2 cellular contexts compared by ENCODE assay signal in the genomic region with DNA sequence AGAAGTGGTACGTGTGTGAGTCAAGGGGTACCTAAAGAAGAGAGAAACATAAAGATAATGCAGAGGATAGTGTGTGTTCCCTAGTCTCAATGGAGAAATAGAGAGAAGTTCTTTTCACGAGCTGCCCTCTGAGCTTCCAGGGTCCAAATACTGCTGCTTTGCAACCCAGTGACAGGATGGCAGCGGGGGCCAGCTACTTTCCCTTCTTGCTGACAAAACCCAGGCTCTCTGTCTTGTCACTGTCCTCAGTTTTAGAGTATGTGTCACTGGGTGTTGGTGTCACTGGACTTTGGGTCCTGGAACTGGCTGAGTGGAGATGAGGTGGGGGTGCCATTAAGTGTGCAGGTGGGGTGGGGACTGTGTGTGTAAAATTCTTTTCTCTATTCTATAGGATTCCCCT.
TF ChIP-seq lines count a peak whose summit lies in the region.

No MANE protein-coding gene starts in this region.

TF ChIP-seq in IMR-90, 13 proteins besides CTCF, POLR2A, EP300 and RAD21:
- TF ChIP-seq RFX5 (IDR thresholded peaks at IDR 0.05; ENCODE audit: low read depth, low read length) (no peak), SMC3 (IDR thresholded peaks at IDR 0.05; ENCODE audit: low read depth, low read length) (no peak), NFE2L2 (IDR thresholded peaks at IDR 0.05; ENCODE audit: low read depth, low read length) (no peak), RCOR1 (IDR thresholded peaks at IDR 0.05; ENCODE audit: insufficient replicate concordance, low read length) (no peak), CEBPB (IDR thresholded peaks at IDR 0.05; ENCODE audit: low read depth, low read length) (no peak), USF2 (IDR thresholded peaks at IDR 0.05; ENCODE audit: low read depth, low read length) (no peak)

TF ChIP-seq in H1, 55 proteins besides CTCF, POLR2A, EP300 and RAD21:
- TF ChIP-seq TEAD4 (IDR thresholded peaks at IDR 0.05; ENCODE audit: low read depth, low read length) (no peak), CREB1 (IDR thresholded peaks at IDR 0.05) (no peak), TBP (IDR thresholded peaks at IDR 0.05; ENCODE audit: low read depth, low read length) (no peak), SIN3A (conservative IDR thresholded peaks at IDR 0.05 in 1 of 2, IDR thresholded peaks at IDR 0.05 in 1 of 2; ENCODE audit: low read depth in 1 of 2, low read length in 2 of 2) (no peak), TAF7 (optimal IDR thresholded peaks at IDR 0.05; ENCODE audit: borderline replicate concordance, low read depth, low read length) (no peak), BACH1 (IDR thresholded peaks at IDR 0.05; ENCODE audit: low read length) (no peak), PHF8 (conservative IDR thresholded peaks at IDR 0.05; ENCODE audit: low read depth, low read length) (no peak), RFX5 (IDR thresholded peaks at IDR 0.05; ENCODE audit: borderline replicate concordance, low read depth, low read length) (no peak), SIRT6 (IDR thresholded peaks at IDR 0.05; ENCODE audit: low read length) (no peak), CTBP2 (IDR thresholded peaks at IDR 0.05; ENCODE audit: borderline replicate concordance, insufficient read depth, insufficient read length, low read length) (no peak), JUND (IDR thresholded peaks at IDR 0.05; ENCODE audit: low read length) (no peak), CBX8 (IDR thresholded peaks at IDR 0.05; ENCODE audit: borderline replicate concordance, low read depth, low read length) (no peak), POLR2AphosphoS5 (IDR thresholded peaks at IDR 0.05; ENCODE audit: low read depth, low read length) (no peak), YY1 (IDR thresholded peaks at IDR 0.05; ENCODE audit: low read depth, low read length) (no peak), ZNF274 (IDR thresholded peaks at IDR 0.05; ENCODE audit: borderline replicate concordance, extremely low read depth, low read length) (no peak)
- TF ChIP-seq, protein P1, sequence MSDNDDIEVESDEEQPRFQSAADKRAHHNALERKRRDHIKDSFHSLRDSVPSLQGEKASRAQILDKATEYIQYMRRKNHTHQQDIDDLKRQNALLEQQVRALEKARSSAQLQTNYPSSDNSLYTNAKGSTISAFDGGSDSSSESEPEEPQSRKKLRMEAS (IDR thresholded peaks at IDR 0.05), result no peak
- TF ChIP-seq, protein P2, sequence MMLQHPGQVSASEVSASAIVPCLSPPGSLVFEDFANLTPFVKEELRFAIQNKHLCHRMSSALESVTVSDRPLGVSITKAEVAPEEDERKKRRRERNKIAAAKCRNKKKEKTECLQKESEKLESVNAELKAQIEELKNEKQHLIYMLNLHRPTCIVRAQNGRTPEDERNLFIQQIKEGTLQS (IDR thresholded peaks at IDR 0.05; ENCODE audit: insufficient read depth, low read depth, low read length), result no peak
